8 cellular contexts compared by ENCODE assay signal in the genomic region with DNA sequence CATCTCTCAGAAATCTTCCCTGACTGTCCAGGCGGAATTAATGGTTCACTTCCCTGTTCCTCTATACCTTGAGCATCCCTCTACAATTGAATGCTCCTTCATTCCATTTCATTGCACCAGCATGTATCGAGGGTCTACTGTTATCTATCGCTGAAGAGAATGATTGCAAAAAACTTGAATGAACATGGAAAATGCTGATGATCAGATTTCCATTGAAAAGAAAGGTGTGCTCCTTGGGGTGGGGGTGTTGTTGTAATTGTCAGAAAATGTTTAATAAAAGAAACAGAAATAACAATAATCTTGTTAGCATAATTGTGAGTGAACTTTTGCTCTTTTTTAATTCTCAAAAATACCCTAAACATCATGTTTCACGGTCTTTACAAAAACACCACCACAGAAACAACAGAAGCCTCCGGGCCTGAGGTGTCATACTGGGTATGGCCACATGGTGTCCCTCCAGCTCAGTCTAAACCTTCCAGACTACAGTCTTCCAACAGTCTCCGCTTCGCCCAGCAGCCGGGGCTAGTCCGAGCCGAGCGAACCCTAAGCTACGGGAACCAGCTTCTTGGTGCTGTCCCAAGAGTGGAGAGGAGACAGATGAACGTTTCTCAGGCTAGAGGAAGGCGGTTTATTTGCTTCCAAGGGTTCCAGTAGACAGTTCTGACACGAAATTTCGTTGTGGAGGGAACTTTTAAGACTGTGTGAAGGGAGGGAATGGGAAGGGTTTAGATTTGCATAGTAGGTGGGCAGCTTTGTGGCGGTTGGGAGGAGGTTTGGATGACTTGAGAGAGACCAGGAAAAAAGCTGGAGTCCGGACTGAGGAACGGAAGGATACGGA.
DNase-seq lines count a peak whose midpoint lies in the region; ATAC-seq and TF ChIP-seq lines count a peak whose summit lies in the region.

No MANE protein-coding gene starts in this region.

- no peaks in the 10 kb centered on the region for H4K20me1 ChIP-seq in OCI-LY1 (ENCODE audit: insufficient read depth, low read length)

- H3K36me3 ChIP-seq in HUES48 (ENCODE audit: control insufficient read depth, insufficient read depth, low read length) (no peaks in the 10 kb centered on the region), OCI-LY1 (ENCODE audit: insufficient read depth, low read length) (no peaks in the 10 kb centered on the region), esophagus (ENCODE audit: control insufficient read depth in 2 of 2, insufficient read depth in 2 of 2, low read length in 1 of 2) (no peaks in the 10 kb centered on the region), muscle layer of duodenum (ENCODE audit: control insufficient read depth in 1 of 2, insufficient read depth in 2 of 2, low read length in 2 of 2) (no peaks in the 10 kb centered on the region)

- peaks cover 19% of the 10 kb centered on the region for H3K4me1 ChIP-seq in HUES48 (ENCODE audit: control insufficient read depth, insufficient read depth, low read length)
- H3K4me1 ChIP-seq in OCI-LY1 (ENCODE audit: insufficient read depth, low read length, severe bottlenecking), result peaks cover 17% of the 10 kb centered on the region
- H3K4me1 ChIP-seq in esophagus (ENCODE audit: control insufficient read depth in 2 of 2, insufficient read depth in 2 of 2, low read length in 1 of 2), result no peaks in the 10 kb centered on the region
- peaks cover 3 to 13% of the 10 kb centered on the region in 2 donors for H3K4me1 ChIP-seq in muscle layer of duodenum (ENCODE audit: control insufficient read depth in 1 of 2, insufficient read depth in 2 of 2, low read length in 2 of 2)

- H3K9me2 ChIP-seq in OCI-LY1 (ENCODE audit: low read depth, low read length), result no peaks in the 10 kb centered on the region

- H3K4me2 ChIP-seq in OCI-LY1 (ENCODE audit: low read length), result peak overlapping the region; percentile 93

- H3K9me3 ChIP-seq in HUES48 (ENCODE audit: control insufficient read depth, insufficient read depth, low read length), result no peaks in the 10 kb centered on the region
- H3K9me3 ChIP-seq in OCI-LY1 (ENCODE audit: low read length), result no peaks in the 10 kb centered on the region
- H3K9me3 ChIP-seq in esophagus (ENCODE audit: control insufficient read depth in 2 of 2, insufficient read depth in 1 of 2, low read depth in 1 of 2, low read length in 1 of 2), result no peaks in the 10 kb centered on the region
- no peaks in the 10 kb centered on the region for H3K9me3 ChIP-seq in muscle layer of duodenum (ENCODE audit: control insufficient read depth in 1 of 2, low read length in 2 of 2)

- H3K4me3 ChIP-seq in HUES48 (ENCODE audit: low read depth, low read length) (peak overlapping the region; percentile 88), OCI-LY1 (ENCODE audit: low read depth, low read length, poor library complexity, severe bottlenecking) (peak overlapping the region; percentile 53), esophagus (ENCODE audit: low read depth in 1 of 2, low read length in 2 of 2) (peak overlapping the region; percentile 26 to 44), muscle layer of duodenum (ENCODE audit: low read depth in 1 of 2, low read length in 2 of 2) (peak overlapping the region; percentile 59 to 84)

- DNase-seq in COR-L47 (lab: John Stamatoyannopoulos, UW), result peak; percentile 85
- DNase-seq in activated T-cell treated with anti-CD3 and anti-CD28 coated beads, Interleukin-2, amount 50 U/mL, for 1 hour, result peak; percentile 87
- DNase-seq in stimulated activated CD8-positive, alpha-beta memory T cell treated with anti-CD3 and anti-CD28 coated beads, Interleukin-7, amount 100 ng/mL, for 1 hour (ENCODE audit: low read depth in 2 of 2), result peak; percentile 61 to 68

- 6% methylated on average over 20 of the region's 20 CpGs for WGBS in esophagus, 2 donors

- peak overlapping the region; percentile 67 for H3K27ac ChIP-seq in HUES48 (ENCODE audit: low read depth, low read length)
- no peak overlapping the region for H3K27ac ChIP-seq in OCI-LY1 (ENCODE audit: low read depth, low read length, poor library complexity, severe bottlenecking)
- H3K27ac ChIP-seq in esophagus (ENCODE audit: low read depth in 2 of 2, low read length in 1 of 2), result peak overlapping the region; percentile 47 to 76
- H3K27ac ChIP-seq in muscle layer of duodenum (ENCODE audit: low read length), result peak overlapping the region; percentile 84

- peak; percentile 97 for TF ChIP-seq CTCF in OCI-LY1 (IDR thresholded peaks at IDR 0.05; ENCODE audit: low read length)

- H3K9ac ChIP-seq in HUES48 (ENCODE audit: low read depth, low read length) (peak overlapping the region; percentile 50), OCI-LY1 (ENCODE audit: low read length) (peak overlapping the region; percentile 42; the same call in 1 of the 2 replicates)

- H3K27me3 ChIP-seq in HUES48 (ENCODE audit: control insufficient read depth, insufficient read depth, low read length) (peaks cover 23% of the 10 kb centered on the region), OCI-LY1 (ENCODE audit: insufficient read depth, low read length) (0 out of 2 replicates have a peak, but pooled peaks cover 4% of the 10 kb centered on the region), esophagus (ENCODE audit: control insufficient read depth in 1 of 2, insufficient read depth in 2 of 2, low read length in 2 of 2) (no peaks in the 10 kb centered on the region), muscle layer of duodenum (ENCODE audit: low read depth, low read length) (no peaks in the 10 kb centered on the region)

- H3F3A ChIP-seq in OCI-LY1 (ENCODE audit: insufficient read depth, low read length), result no peaks in the 10 kb centered on the region

- H3K79me2 ChIP-seq in OCI-LY1 (ENCODE audit: insufficient read depth, low read length), result no peaks in the 10 kb centered on the region

- 0 out of 2 replicates have a peak overlapping the region, but pooled peaks have one; percentile 81 for H2AFZ ChIP-seq in OCI-LY1 (ENCODE audit: low read length)

- peak; percentile 80 for ATAC-seq in GM21360 (IDR thresholded peaks at IDR 0.05; ENCODE audit: unreplicated experiment)

Comparison
In these comparisons a context has a peak if more than half of its experiments do, and no peak if none do; other contexts are left out.
1. H3K4me3 ChIP-seq: peak in every context shown above with its lines; median percentile 88 in HUES48; 72 in muscle layer of duodenum; 53 in OCI-LY1; 35 in esophagus.